4 cellular contexts compared by ENCODE assay signal in the genomic region with DNA sequence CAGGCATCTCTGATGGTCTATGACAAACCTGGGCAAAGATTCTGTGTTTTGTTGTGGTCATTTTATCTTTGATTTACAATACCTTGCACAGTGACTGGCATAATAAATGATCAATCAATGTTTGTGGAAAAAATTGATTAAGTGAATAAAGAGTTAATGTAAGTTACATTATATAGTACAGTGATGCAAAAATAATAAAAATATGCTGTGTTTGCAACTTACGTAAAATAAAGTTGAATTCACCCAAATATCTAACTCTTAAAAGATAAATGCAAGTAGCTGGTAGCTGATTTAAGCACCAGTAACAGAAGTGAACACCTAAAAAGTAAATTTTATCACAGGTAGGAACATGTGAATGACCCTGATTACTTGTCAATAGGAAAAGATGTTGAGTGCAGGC.
TF ChIP-seq lines count a peak whose summit lies in the region.

No MANE protein-coding gene starts in this region.

TF ChIP-seq in A549, 52 proteins besides CTCF, POLR2A, EP300 and RAD21 (continued from another document):
- TF ChIP-seq EHF (CRISPR knock-in tag; IDR thresholded peaks at IDR 0.05) = no peak
- no peak for TF ChIP-seq RFX5 (IDR thresholded peaks at IDR 0.05)
- TF ChIP-seq MAFK (IDR thresholded peaks at IDR 0.05; ENCODE audit: partially characterized antibody) = peak; percentile 17
- no peak for TF ChIP-seq ESRRA (IDR thresholded peaks at IDR 0.05; ENCODE audit: borderline replicate concordance, low read length)
TF ChIP-seq in A549: peak in this region for 1.

TF ChIP-seq in IMR-90, 13 proteins besides CTCF, POLR2A, EP300 and RAD21 (continued from another document):
- TF ChIP-seq MAFK (IDR thresholded peaks at IDR 0.05; ENCODE audit: low read depth, low read length) = peak; percentile 39; the same call in 1 of the 2 replicates

TF ChIP-seq in K562, 482 proteins besides CTCF, POLR2A, EP300 and RAD21 (continued from another document):
- TF ChIP-seq RBM34 (IDR thresholded peaks at IDR 0.05; ENCODE audit: borderline replicate concordance, insufficient read depth, low read length) = no peak

TF ChIP-seq in HEK293T, 16 proteins besides CTCF, POLR2A, EP300 and RAD21 (continued from another document):
- TF ChIP-seq PKNOX1 (IDR thresholded peaks at IDR 0.05) (no peak), ARNT (IDR thresholded peaks at IDR 0.05) (no peak), L3MBTL2 (conservative IDR thresholded peaks at IDR 0.05) (no peak), BHLHE40 (IDR thresholded peaks at IDR 0.05; ENCODE audit: borderline replicate concordance) (no peak), HDGF (IDR thresholded peaks at IDR 0.05; ENCODE audit: borderline replicate concordance) (no peak), NFRKB (IDR thresholded peaks at IDR 0.05) (no peak), FOXA1 (IDR thresholded peaks at IDR 0.05) (no peak), CTBP1 (IDR thresholded peaks at IDR 0.05; ENCODE audit: borderline replicate concordance) (no peak), TARDBP (IDR thresholded peaks at IDR 0.05) (no peak), FOXM1 (IDR thresholded peaks at IDR 0.05; ENCODE audit: borderline replicate concordance) (no peak), FOXK2 (IDR thresholded peaks at IDR 0.05) (no peak), SP1 (IDR thresholded peaks at IDR 0.05) (no peak), ZNF384 (IDR thresholded peaks at IDR 0.05) (no peak), ELF4 (IDR thresholded peaks at IDR 0.05) (no peak)
